Comparison of ENCODE assay signal across 26 cellular contexts in the genomic region with DNA sequence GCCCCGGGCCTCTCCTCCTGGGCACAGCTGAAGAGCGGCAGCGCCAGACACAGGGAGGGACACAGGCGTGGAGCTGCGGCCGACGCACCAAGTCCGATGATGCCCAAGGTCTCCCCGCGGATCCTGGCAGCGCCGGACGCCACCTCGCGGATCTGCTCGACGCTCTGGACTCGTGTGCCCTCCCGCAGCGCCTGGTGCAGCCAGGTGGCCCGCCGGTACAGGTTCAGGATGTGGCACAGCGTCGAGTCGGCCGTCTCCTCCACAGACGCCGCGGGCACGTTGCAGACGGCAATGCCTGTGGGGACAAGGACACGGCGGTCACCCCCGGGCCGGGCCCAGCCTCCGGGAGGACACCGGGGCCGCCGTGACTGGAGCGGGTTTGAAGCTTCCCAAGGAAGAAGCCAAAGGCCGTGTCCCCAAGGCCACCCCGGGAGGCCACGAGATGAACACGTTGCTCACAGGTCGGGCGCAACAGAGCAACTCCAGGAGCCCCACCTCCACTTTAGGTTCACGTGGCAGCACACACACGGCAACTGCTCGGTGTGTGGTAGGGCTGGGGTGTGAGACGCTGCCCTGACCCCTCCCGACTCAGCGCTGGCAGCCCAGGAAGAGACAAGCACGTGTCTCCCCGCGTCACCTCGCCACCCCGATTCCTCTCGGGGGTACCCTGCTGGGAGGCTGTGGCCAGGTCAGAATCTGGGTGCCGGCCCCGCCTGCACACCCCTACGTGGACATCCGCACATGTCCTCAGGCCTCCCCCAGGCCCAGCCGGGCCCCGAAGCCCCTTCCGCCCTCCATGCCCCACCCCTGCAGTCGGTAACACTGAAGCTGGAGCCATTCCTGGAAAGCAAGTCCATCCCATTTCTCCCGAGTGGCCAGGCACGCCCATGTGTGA.
"Had no signal": no experiment of that assay in that cellular context is flagged by ENCODE, and none has a peak within 500 bp of the region (broad histone marks: within the 10 kb centered on the region; RNA-seq: fewer than 3 reads in every experiment).

No MANE protein-coding gene starts in this region.

- H3K9me3 ChIP-seq: body of pancreas, colonic mucosa, esophagus squamous epithelium, neutrophil, thoracic aorta, uterus had no signal

- H3K9me3 Mint-ChIP-seq: activated T-cell treated with anti-CD3 and anti-CD28 coated beads, Interleukin-2, amount 50 U/mL, for 72 hours; natural killer cell; type B pancreatic cell had no signal

- H3K27me3 ChIP-seq: body of pancreas, colonic mucosa, esophagus squamous epithelium, hepatocyte, neutrophil, uterus had no signal

- H3K27ac Mint-ChIP-seq: activated CD8-positive, alpha-beta T cell treated with anti-CD3 and anti-CD28 coated beads, Interleukin-2, amount 10 ng/mL, durations not matched to agents 7 days and 5 days; activated naive CD8-positive, alpha-beta T cell; activated T-cell treated with anti-CD3 and anti-CD28 coated beads, Interleukin-2, amount 50 U/mL, for 72 hours had no signal

- FAIRE-seq: endometrium, frontal cortex had no signal

- H3K36me3 ChIP-seq: uterus had no signal

- DNase-seq: activated CD8-positive, alpha-beta T cell treated with anti-CD3 and anti-CD28 coated beads, Interleukin-2, amount 10 ng/mL, durations not matched to agents 7 days and 5 days; activated effector memory CD4-positive, alpha-beta T cell treated with Interleukin-2 at 50 U/mL for 16 hours; activated naive CD4-positive, alpha-beta T cell treated with Interleukin-2 at 50 U/mL for 16 hours; activated T-cell treated with anti-CD3 and anti-CD28 coated beads for 4 hours; activated T-cell treated with anti-CD3 and anti-CD28 coated beads, Interleukin-2, amount 50 U/mL, for 72 hours; aorta; cerebellar nuclear complex; colonic mucosa; effector CD8-positive, alpha-beta T cell; esophagus squamous epithelium; islet precursor cell; mesenchymal stem cell; natural killer cell; stimulated activated naive CD8-positive, alpha-beta T cell treated with anti-CD3 and anti-CD28 coated beads, Interleukin-15, Interleukin-2, amounts not matched to agents 100 U/mL and 50 U/mL, for 24 hours; T-helper 2 cell; uterus had no signal

- H2AFZ ChIP-seq: hepatocyte had no signal

- H3K4me2 ChIP-seq: hepatocyte had no signal

- H3K27ac ChIP-seq: body of pancreas, colonic mucosa, epithelial cell of prostate, hepatocyte, neutrophil, thoracic aorta had no signal

- H3K4me1 ChIP-seq: body of pancreas, colonic mucosa had no signal

- H3K27me3 Mint-ChIP-seq: activated naive CD8-positive, alpha-beta T cell; type B pancreatic cell had no signal

- ATAC-seq: activated CD8-positive, alpha-beta T cell treated with anti-CD3 and anti-CD28 coated beads, Interleukin-2, amount 10 ng/mL, durations not matched to agents 7 days and 5 days; activated T-cell treated with anti-CD3 and anti-CD28 coated beads, Interleukin-2, amount 50 U/mL, for 72 hours; body of pancreas; natural killer cell; SK-N-SH treated with all-trans-retinoic acid at 6 μM for 48 hours; stimulated activated naive CD8-positive, alpha-beta T cell treated with anti-CD3 and anti-CD28 coated beads, Interleukin-15, Interleukin-2, amounts not matched to agents 100 U/mL and 50 U/mL, for 24 hours had no signal

- H3K4me3 Mint-ChIP-seq: activated CD8-positive, alpha-beta T cell treated with anti-CD3 and anti-CD28 coated beads, Interleukin-2, amount 10 ng/mL, durations not matched to agents 7 days and 5 days; activated naive CD8-positive, alpha-beta T cell; activated T-cell treated with anti-CD3 and anti-CD28 coated beads, Interleukin-2, amount 50 U/mL, for 72 hours; natural killer cell; type B pancreatic cell had no signal

- H3K4me3 ChIP-seq: body of pancreas, colonic mucosa, esophagus squamous epithelium, hepatocyte, thoracic aorta, uterus had no signal
